13 cellular contexts compared by ENCODE assay signal in the genomic region with DNA sequence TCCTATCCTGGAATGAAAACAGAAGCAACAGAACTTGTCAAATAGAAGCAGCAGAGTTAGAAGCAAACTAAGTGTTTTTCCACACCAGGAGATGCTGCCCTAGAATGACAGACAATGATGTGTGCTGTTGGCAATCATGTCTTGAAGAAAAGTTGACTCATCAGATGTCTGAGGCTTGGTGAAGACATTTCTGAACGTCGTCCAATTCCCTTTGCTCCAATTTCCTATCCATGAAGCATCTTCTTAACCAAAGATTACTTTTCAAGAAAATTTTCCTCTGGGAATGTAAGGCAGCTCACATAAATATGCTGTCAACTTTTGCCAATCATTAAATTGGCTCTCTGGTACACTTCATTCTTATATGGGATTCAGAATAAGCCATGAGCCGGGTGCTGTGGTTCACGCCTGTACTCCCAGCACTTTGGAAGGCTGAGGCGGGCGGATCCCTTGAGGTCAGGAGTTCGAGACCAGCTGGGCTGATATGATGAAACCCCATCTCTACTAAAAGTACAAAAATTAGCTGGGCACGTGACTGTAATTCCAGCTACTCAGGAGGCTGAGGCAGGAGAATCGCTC. TPM values are rescaled to one million over a fixed set of nuclear protein-coding genes. Genes with fewer than 3 reads are reported as not detected.
DNase-seq lines count a peak whose midpoint lies in the region; ATAC-seq, FAIRE-seq and TF ChIP-seq lines count a peak whose summit lies in the region.
"Had no signal": no experiment of that assay in that cellular context is flagged by ENCODE, and none has a peak within 500 bp of the region (broad histone marks: within the 10 kb centered on the region; RNA-seq: fewer than 3 reads in every experiment).

No MANE protein-coding gene starts in this region.

- H2AFZ ChIP-seq in HepG2 (ENCODE audit: low read length) = no peak overlapping the region

- peak overlapping the region; percentile 84 for H3K27ac ChIP-seq in HepG2 (ENCODE audit: extremely low read length, insufficient read depth, low read length)
- H3K27ac ChIP-seq in right lobe of liver = no peak overlapping the region
- no peak overlapping the region for H3K27ac ChIP-seq in aorta (ENCODE audit: low read depth in 1 of 2, low read length in 2 of 2)
- H3K27ac ChIP-seq: cardiac muscle cell, testis had no signal

- FAIRE-seq in HepG2 (lab: Jason Lieb, UNC) (no peak), GM12891 (lab: Jason Lieb, UNC) (no peak)
- FAIRE-seq: GM12878 had no signal

- H3K9ac ChIP-seq in HepG2 (ENCODE audit: insufficient read depth, low read depth, low read length) = no peak overlapping the region

- no peak for ATAC-seq in HepG2
- ATAC-seq in right lobe of liver = no peak
- peak; percentile 64 for ATAC-seq in aorta (ENCODE audit: low FRiP score)
- no peak for ATAC-seq in HG02763 (IDR thresholded peaks at IDR 0.05; ENCODE audit: unreplicated experiment)
- ATAC-seq: GM12878 had no signal

- H3K9me3 ChIP-seq in HepG2 (ENCODE audit: low read length) (peaks cover 8% of the 10 kb centered on the region; the same call in 1 of the 2 replicates), right lobe of liver (no peaks in the 10 kb centered on the region), aorta (ENCODE audit: control insufficient read depth, low read length) (no peaks in the 10 kb centered on the region)
- H3K9me3 ChIP-seq: testis had no signal

- peak overlapping the region; percentile 61 for H3K27ac Mint-ChIP-seq in MCF 10A (ENCODE audit: low read depth, unreplicated experiment)
- H3K27ac Mint-ChIP-seq: B cell had no signal

- TF ChIP-seq EP300 in HepG2 (IDR thresholded peaks at IDR 0.05; ENCODE audit: low read depth in 2 of 2, low read length in 2 of 2) (no peak), HepG2 (CRISPR knock-in tag; IDR thresholded peaks at IDR 0.05; ENCODE audit: borderline replicate concordance) (no peak)

- no peak for TF ChIP-seq RAD21 in HepG2 (CRISPR knock-in tag; IDR thresholded peaks at IDR 0.05)

- DNase-seq in HepG2 (ENCODE audit: low spot score) (no peak), right lobe of liver (no peak), MCF 10A (ENCODE audit: unreplicated experiment) (peak; percentile 95), kidney glomerular epithelial cell (lab: John Stamatoyannopoulos, UW) (peak; percentile 86), aorta (no peak), T1000 (lab: John Stamatoyannopoulos, UW) (no peak), GM12891 (ENCODE audit: insufficient read length, low spot score) (no peak)
- DNase-seq: KG1 had no signal

- BruUV-seq in HepG2 (replicated peaks; lab: Mats Ljungman, UMichigan) = no TSS peak
- BruUV-seq in MCF 10A (replicated peaks; lab: Mats Ljungman, UMichigan) = no TSS peak

- H3K36me3 ChIP-seq in HepG2 (replicated peaks in 1 of 2; ENCODE audit: control insufficient read depth in 1 of 2, insufficient read depth in 2 of 2, low read length in 2 of 2) = peaks cover 10 to 41% of the 10 kb centered on the region in 2 experiments
- H3K36me3 ChIP-seq in right lobe of liver = no peaks in the 10 kb centered on the region
- no peaks in the 10 kb centered on the region for H3K36me3 ChIP-seq in aorta (ENCODE audit: control insufficient read depth in 1 of 2, insufficient read depth in 2 of 2, low read length in 1 of 2)

- peaks cover 30% of the 10 kb centered on the region for H3K36me3 Mint-ChIP-seq in MCF 10A (ENCODE audit: insufficient read depth, unreplicated experiment)

- POLR2A ChIA-PET in HepG2 (lab: Yijun Ruan, JAX) (interaction anchor here (1.0 to 4.0 kb wide), 11 partner anchors 14 to 141 kb away, joined by 3 to 69 read pairs (median 6); a partner anchor contains a TSS), MCF 10A (lab: Yijun Ruan, JAX) (interaction anchor here (0.7 to 6.6 kb wide), 11 partner anchors 14 to 1401 kb away, joined by 3 to 88 read pairs (median 4); a partner anchor contains a TSS)

- no peaks in the 10 kb centered on the region for H3K27me3 Mint-ChIP-seq in MCF 10A (ENCODE audit: insufficient read depth, unreplicated experiment)
- H3K27me3 Mint-ChIP-seq: B cell had no signal

- H3K9me3 Mint-ChIP-seq in MCF 10A (ENCODE audit: unreplicated experiment) = no peaks in the 10 kb centered on the region

- H3K79me2 ChIP-seq in HepG2 (ENCODE audit: insufficient read depth, low read length) = no peaks in the 10 kb centered on the region

- intact Hi-C loops in HepG2 (cut with micrococcal nuclease; ENCODE audit: unreplicated experiment) (loop anchor here (2.0 kb wide), 1 partner anchor 65 kb away; no protein-coding TSS in a partner anchor), right lobe of liver (cut with DNase I) (no loop called here), MCF 10A (cut with micrococcal nuclease) (loop anchor here (1.0 kb wide), 1 partner anchor 24 kb away; no protein-coding TSS in a partner anchor), aorta (cut with DNase I) (no loop called here)

- TF ChIP-seq CTCF in HepG2 (CRISPR knock-in tag; IDR thresholded peaks at IDR 0.05) = no peak
- TF ChIP-seq CTCF in right lobe of liver (IDR thresholded peaks at IDR 0.05) = no peak
- no peak for TF ChIP-seq CTCF in MCF 10A (IDR thresholded peaks at IDR 0.05; ENCODE audit: unreplicated experiment)

- TF ChIP-seq POLR2A in HepG2 (IDR thresholded peaks at IDR 0.05; ENCODE audit: insufficient read depth in 1 of 2, low read depth in 2 of 2, low read length in 2 of 2) (no peak), right lobe of liver (IDR thresholded peaks at IDR 0.05) (no peak), GM12891 (IDR thresholded peaks at IDR 0.05; ENCODE audit: low read depth, low read length) (no peak)

- no peak overlapping the region for H3K4me2 ChIP-seq in HepG2 (ENCODE audit: low read depth, low read length)

- WGBS in HepG2 (ENCODE audit: low lambda C conversion rate) = 86% methylated on average over 9 of the region's 9 CpGs
- WGBS in right lobe of liver (ENCODE audit: insufficient coverage, low coverage, low lambda C conversion rate, missing lambda C conversion rate) = 18% methylated on average over 9 of the region's 9 CpGs
- WGBS in aorta, 2 donors = 54 to 61% methylated on average over 9 of the region's 9 CpGs

- no peaks in the 10 kb centered on the region for H4K20me1 ChIP-seq in HepG2 (ENCODE audit: insufficient read depth, low read length)

- peaks cover 33% of the 10 kb centered on the region for H3K4me1 Mint-ChIP-seq in MCF 10A (ENCODE audit: insufficient read depth, unreplicated experiment)
- H3K4me1 Mint-ChIP-seq: B cell had no signal

- H3K4me3 ChIP-seq in HepG2 (replicated peaks in 1 of 3; ENCODE audit: insufficient read depth in 1 of 3, low read depth in 2 of 3, low read length in 3 of 3) (no peak overlapping the region), right lobe of liver (no peak overlapping the region), aorta (ENCODE audit: low read length in 2 of 2) (no peak overlapping the region)
- H3K4me3 ChIP-seq: cardiac muscle cell, GM12878, testis had no signal

- H3K4me3 Mint-ChIP-seq in MCF 10A (ENCODE audit: unreplicated experiment) = no peak overlapping the region
- H3K4me3 Mint-ChIP-seq: B cell had no signal

- in situ Hi-C loops in HepG2 (cut with HindIII; ENCODE audit: extremely low pct_ligation_motif_present, low pct_unique_long_range_greater_than_20kb) = no loop called here

- CTCF ChIA-PET in HepG2 (lab: Yijun Ruan, JAX; ENCODE audit: low intra/inter-chr PET ratio, low total read pairs) = interaction anchor here (0.7 to 1.2 kb wide), 2 partner anchors 22 to 24 kb away, joined by 3 read pairs; no protein-coding TSS in a partner anchor
- CTCF ChIA-PET in MCF 10A (lab: Yijun Ruan, JAX) = interaction anchor here (0.7 to 1.6 kb wide), 5 partner anchors 14 to 203 kb away, joined by 3 to 5 read pairs (median 3); no protein-coding TSS in a partner anchor

- H3K27me3 ChIP-seq in HepG2 (ENCODE audit: control insufficient read depth in 1 of 2, insufficient read depth in 2 of 2, low read length in 2 of 2) = no peaks in the 10 kb centered on the region
- no peaks in the 10 kb centered on the region for H3K27me3 ChIP-seq in right lobe of liver
- H3K27me3 ChIP-seq in aorta (ENCODE audit: control insufficient read depth in 1 of 2, insufficient read depth in 2 of 2, low read length in 1 of 2) = no peaks in the 10 kb centered on the region
- H3K27me3 ChIP-seq: cardiac muscle cell, testis had no signal

- H3K4me1 ChIP-seq in HepG2 (ENCODE audit: insufficient read depth, low read length) (peaks cover 75% of the 10 kb centered on the region), right lobe of liver (peaks cover 0 to 59% (median 9%) of the 10 kb centered on the region in 4 donors), aorta (ENCODE audit: control insufficient read depth in 1 of 2, insufficient read depth in 2 of 2, low read length in 2 of 2) (peaks cover 0 to 3% of the 10 kb centered on the region in 2 donors)

TF ChIP-seq in HepG2, 621 proteins besides CTCF, POLR2A, EP300 and RAD21 (continues in another document):
- 0 out of 2 replicates have a peak, but pooled peaks have one; percentile 9 for TF ChIP-seq ZMYM2 (CRISPR knock-in tag; IDR thresholded peaks at IDR 0.05)

TF ChIP-seq in GM12891, 5 proteins besides CTCF, POLR2A, EP300 and RAD21 (continues in another document):
- no peak for TF ChIP-seq TAF1 (IDR thresholded peaks at IDR 0.05; ENCODE audit: low read depth, low read length)

RNA-seq across cellular contexts. Expression of a gene that starts 34.6 kb away (rescaled TPM):
- total RNA-seq in HepG2 (2016; rRNA removed; fragmentation: Illumina TruSeq; extraction: Trizol) (141 and 188 TPM in 2 replicates), right lobe of liver (10 to 100 TPM; 36.7 to 55.1 (median 44.7) TPM), MCF 10A (2022) (64.8 and 78.3 TPM in 2 replicates), aorta (10 to 100 TPM; 32.1 to 43.4 TPM)
- 55.4 and 74.4 TPM in 2 replicates for total RNA-seq in HepG2 (2016; cell fraction: cytosol; rRNA removed; fragmentation: Illumina TruSeq; extraction: Trizol; ENCODE audit: low read depth)
- total RNA-seq in HepG2 (2016; cell fraction: insoluble cytoplasmic fraction; rRNA removed; fragmentation: Illumina TruSeq; extraction: Trizol) = 134 and 186 TPM in 2 replicates
- total RNA-seq in HepG2 (2016; cell fraction: membrane; rRNA removed; fragmentation: Illumina TruSeq; extraction: Trizol) = 96.1 and 111 TPM in 2 replicates
- total RNA-seq in HepG2 (2016; cell fraction: nucleus; rRNA removed; fragmentation: Illumina TruSeq; extraction: Trizol) = 49.1 and 52.9 TPM in 2 replicates
- polyA plus RNA-seq in HepG2 (2011; rRNA removed) (51.6 and 72.0 TPM in 2 replicates), aorta (10 to 100 TPM; 26.4 to 41.5 TPM)
- 82.4 and 82.6 TPM in 2 replicates for polyA plus RNA-seq in HepG2 (2011; cell fraction: cytosol; rRNA removed)
- polyA plus RNA-seq in HepG2 (2011; cell fraction: nucleus; rRNA removed) = 24.8 and 38.6 TPM in 2 replicates
- polyA plus RNA-seq in HepG2 (2012) = 58.1 and 99.3 TPM in 2 replicates
- 78.8 and 82.1 TPM in 2 replicates for polyA plus RNA-seq in HepG2 (2016; cell fraction: cytosol; fragmentation: Illumina TruSeq; extraction: Trizol; ENCODE audit: low read depth)
- 213 and 216 TPM in 2 replicates for polyA plus RNA-seq in HepG2 (2016; cell fraction: insoluble cytoplasmic fraction; fragmentation: Illumina TruSeq; extraction: Trizol; ENCODE audit: low read depth)
- polyA plus RNA-seq in HepG2 (2016; cell fraction: membrane; fragmentation: Illumina TruSeq; extraction: Trizol; ENCODE audit: low read depth) = 91.1 and 105 TPM in 2 replicates
- polyA plus RNA-seq in HepG2 (2016; cell fraction: nucleus; fragmentation: Illumina TruSeq; extraction: Trizol; ENCODE audit: insufficient read depth, low read depth) = 99.5 and 103 TPM in 2 replicates
- polyA minus RNA-seq in HepG2 (2011; rRNA and poly(A)+ RNA removed; ENCODE audit: low replicate concordance) = 18.4 and 23.7 TPM in 2 replicates
- polyA minus RNA-seq in HepG2 (2011; cell fraction: cytosol; rRNA and poly(A)+ RNA removed) = 40.5 and 48.0 TPM in 2 replicates
- polyA minus RNA-seq in HepG2 (2011; cell fraction: nucleus; rRNA and poly(A)+ RNA removed) = 41.1 and 44.5 TPM in 2 replicates
- polyA plus RNA-seq in GM12891 (2012; ENCODE audit: low read depth, missing spikeins) = 61.7 TPM

Comparison
In these comparisons a context has a peak if more than half of its experiments do, and no peak if none do; other contexts are left out.
1. intact Hi-C loops: an anchor here in HepG2 (2.0 kb wide) and MCF 10A (1.0 kb wide); none called in right lobe of liver and aorta.
2. DNase-seq: peak in MCF 10A (single experiment) and kidney glomerular epithelial cell (single experiment); none in HepG2 (single experiment), right lobe of liver (0 of 3), aorta (0 of 2), T1000 (single experiment) and GM12891 (single experiment).